In genomic region chr2:98737848-98738247, GRCh38 we compare ENCODE assay signal across 30 cellular contexts. TPM values are rescaled to one million over a fixed set of nuclear protein-coding genes. Genes with fewer than 3 reads are reported as not detected.
DNase-seq lines count a peak whose midpoint lies in the region; ATAC-seq and TF ChIP-seq lines count a peak whose summit lies in the region.
"Had no signal": no experiment of that assay in that cellular context is flagged by ENCODE, and none has a peak within 500 bp of the region (broad histone marks: within the 10 kb centered on the region; RNA-seq: fewer than 3 reads in every experiment).

No MANE protein-coding gene starts in this region.

- H3K4me1 Mint-ChIP-seq in activated CD4-positive, alpha-beta T cell treated with anti-CD3 and anti-CD28 coated beads, Interleukin-2, amount 10 ng/mL, durations not matched to agents 7 days and 5 days = peaks cover 57% of the 10 kb centered on the region
- peaks cover 87% of the 10 kb centered on the region for H3K4me1 Mint-ChIP-seq in CD4-positive, alpha-beta T cell (ENCODE audit: low read depth)
- H3K4me1 Mint-ChIP-seq in effector memory CD8-positive, alpha-beta T cell (ENCODE audit: low read depth in 2 of 2) = peaks cover 33 to 48% of the 10 kb centered on the region in 2 donors
- no peaks in the 10 kb centered on the region for H3K4me1 Mint-ChIP-seq in nephron progenitor cell

- H3K4me3 Mint-ChIP-seq in activated CD4-positive, alpha-beta T cell treated with anti-CD3 and anti-CD28 coated beads, Interleukin-2, amount 10 ng/mL, durations not matched to agents 7 days and 5 days = no peak overlapping the region
- H3K4me3 Mint-ChIP-seq in CD4-positive, alpha-beta T cell = no peak overlapping the region
- H3K4me3 Mint-ChIP-seq in effector memory CD8-positive, alpha-beta T cell = peak overlapping the region in 1 of 2 donors; percentile 19
- no peak overlapping the region for H3K4me3 Mint-ChIP-seq in nephron progenitor cell
- H3K4me3 Mint-ChIP-seq: IgD-negative memory B cell had no signal

- no peaks in the 10 kb centered on the region for H3K27me3 ChIP-seq in CD4-positive, alpha-beta T cell (ENCODE audit: control insufficient read depth, insufficient read depth, low read length)
- H3K27me3 ChIP-seq: colonic mucosa, left lung had no signal

- H3K27ac ChIP-seq in CD4-positive, alpha-beta T cell (ENCODE audit: low read depth, low read length) = no peak overlapping the region
- no peak overlapping the region for H3K27ac ChIP-seq in substantia nigra (ENCODE audit: low read depth, low read length, poor library complexity, severe bottlenecking)
- H3K27ac ChIP-seq: A549, colonic mucosa, left lung, skin epidermis, thoracic aorta, VCaP had no signal

- TF ChIP-seq CTCF in CD4-positive, alpha-beta T cell (IDR thresholded peaks at IDR 0.05) = no peak
- TF ChIP-seq CTCF in nephron progenitor cell (IDR thresholded peaks at IDR 0.05) = no peak

- peak overlapping the region; percentile 20 for H3K27ac Mint-ChIP-seq in activated CD4-positive, alpha-beta T cell treated with anti-CD3 and anti-CD28 coated beads, Interleukin-2, amount 10 ng/mL, durations not matched to agents 7 days and 5 days
- peak overlapping the region; percentile 100 for H3K27ac Mint-ChIP-seq in CD4-positive, alpha-beta T cell
- H3K27ac Mint-ChIP-seq in effector memory CD8-positive, alpha-beta T cell = peak overlapping the region; percentile 57 to 60
- no peak overlapping the region for H3K27ac Mint-ChIP-seq in nephron progenitor cell

- no peaks in the 10 kb centered on the region for H3K9me3 ChIP-seq in CD4-positive, alpha-beta T cell (ENCODE audit: control insufficient read depth, low read length)
- H3K9me3 ChIP-seq: A549, colonic mucosa, left lung, thoracic aorta had no signal

- H3K9me3 Mint-ChIP-seq in activated CD4-positive, alpha-beta T cell treated with anti-CD3 and anti-CD28 coated beads, Interleukin-2, amount 10 ng/mL, durations not matched to agents 7 days and 5 days = peaks cover 3% of the 10 kb centered on the region
- no peaks in the 10 kb centered on the region for H3K9me3 Mint-ChIP-seq in CD4-positive, alpha-beta T cell
- H3K9me3 Mint-ChIP-seq in effector memory CD8-positive, alpha-beta T cell = no peaks in the 10 kb centered on the region
- peaks cover 4% of the 10 kb centered on the region for H3K9me3 Mint-ChIP-seq in nephron progenitor cell

- CTCF ChIA-PET in activated CD4-positive, alpha-beta T cell treated with anti-CD3 and anti-CD28 coated beads, Interleukin-2, amount 10 ng/mL, durations not matched to agents 7 days and 5 days (lab: Charles Lee) = interaction anchor here (1.4 to 2.3 kb wide), 2 partner anchors 11 to 20 kb away, joined by 4 to 8 read pairs; no protein-coding TSS in a partner anchor
- CTCF ChIA-PET in CD4-positive, alpha-beta T cell (lab: Charles Lee) = interaction anchor here (0.9 to 2.4 kb wide), 2 partner anchors 20 to 34 kb away, joined by 4 to 7 read pairs; no protein-coding TSS in a partner anchor

- ATAC-seq in CD4-positive, alpha-beta T cell (ENCODE audit: poor library complexity) = no peak
- no peak for ATAC-seq in effector memory CD8-positive, alpha-beta T cell (replicated peaks)
- ATAC-seq: A549, esophagus mucosa, left lung, Panc1 had no signal

- H3K36me3 Mint-ChIP-seq in activated CD4-positive, alpha-beta T cell treated with anti-CD3 and anti-CD28 coated beads, Interleukin-2, amount 10 ng/mL, durations not matched to agents 7 days and 5 days (ENCODE audit: low read depth) = peaks cover 25% of the 10 kb centered on the region
- peaks cover under 1% of the 10 kb centered on the region for H3K36me3 Mint-ChIP-seq in CD4-positive, alpha-beta T cell (ENCODE audit: low read depth)
- H3K36me3 Mint-ChIP-seq in effector memory CD8-positive, alpha-beta T cell (ENCODE audit: insufficient read depth) = peaks cover 9% of the 10 kb centered on the region
- H3K36me3 Mint-ChIP-seq in nephron progenitor cell (ENCODE audit: low read depth) = no peaks in the 10 kb centered on the region

- intact Hi-C loops in CD4-positive, alpha-beta T cell (cut with DNase I, micrococcal nuclease) = loop anchor here in 1 of 2 experiments (10.0 kb wide), 1 partner anchor 273 kb away; no protein-coding TSS in a partner anchor

- POLR2A ChIA-PET in activated CD4-positive, alpha-beta T cell treated with anti-CD3 and anti-CD28 coated beads, Interleukin-2, amount 10 ng/mL, durations not matched to agents 7 days and 5 days (lab: Charles Lee) = interaction anchor here (0.5 kb wide), 2 partner anchors 20 to 81 kb away, joined by 3 to 5 read pairs; no protein-coding TSS in a partner anchor
- POLR2A ChIA-PET in CD4-positive, alpha-beta T cell (lab: Charles Lee) = interaction anchor here (0.8 to 15.5 kb wide), 5 partner anchors 9 to 84 kb away, joined by 3 to 414 read pairs (median 5); no protein-coding TSS in a partner anchor

- DNase-seq in activated CD4-positive, alpha-beta T cell treated with anti-CD3 and anti-CD28 coated beads, Interleukin-2, amount 10 ng/mL, durations not matched to agents 7 days and 5 days = no peak
- DNase-seq in activated CD4-positive, alpha-beta T cell treated with anti-CD3 and anti-CD28 coated beads for 48 hours = no peak
- no peak for DNase-seq in CD4-positive, alpha-beta T cell
- DNase-seq in RPMI8226 (peak; percentile 26), substantia nigra (lab: John Stamatoyannopoulos, UW) (no peak), nephron progenitor cell (no peak), medulla oblongata (ENCODE audit: extremely low spot score) (no peak)
- DNase-seq in effector memory CD8-positive, alpha-beta T cell = no peak
- DNase-seq: activated CD4-positive, alpha-beta T cell treated with anti-CD3 and anti-CD28 coated beads, Interleukin-2, amount 50 U/mL, for 1 hour; activated CD8-positive, alpha-beta memory T cell treated with anti-CD3 and anti-CD28 coated beads, Interleukin-2, amount 50 U/mL, for 4 hours; activated effector memory CD4-positive, alpha-beta T cell treated with Interleukin-2 at 50 U/mL for 16 hours; amygdala; colonic mucosa; islet precursor cell; left lung; mesenchymal stem cell; NCI-H1092 treated with DMSO at 0.1 percent for 48 hours; NCI-H1694 treated with DMSO at 0.1 percent for 48 hours; NCI-H446 treated with DMSO at 0.1 percent for 48 hours; NCI-H774; SHP77; stimulated activated naive CD4-positive, alpha-beta T cell; T1000 had no signal

- no peaks in the 10 kb centered on the region for H3K27me3 Mint-ChIP-seq in activated CD4-positive, alpha-beta T cell treated with anti-CD3 and anti-CD28 coated beads, Interleukin-2, amount 10 ng/mL, durations not matched to agents 7 days and 5 days
- no peaks in the 10 kb centered on the region for H3K27me3 Mint-ChIP-seq in CD4-positive, alpha-beta T cell
- H3K27me3 Mint-ChIP-seq in effector memory CD8-positive, alpha-beta T cell = no peaks in the 10 kb centered on the region
- H3K27me3 Mint-ChIP-seq in nephron progenitor cell (ENCODE audit: low read depth, poor library complexity) = peaks cover 19% of the 10 kb centered on the region
- H3K27me3 Mint-ChIP-seq: IgD-negative memory B cell had no signal

RNA-seq across cellular contexts. Expression of gene MGAT4A, which starts 6.9 kb away (rescaled TPM):
- total RNA-seq in activated CD4-positive, alpha-beta T cell treated with anti-CD3 and anti-CD28 coated beads, Interleukin-2, amount 10 ng/mL, durations not matched to agents 7 days and 5 days = 100 to 1,000 TPM in 1 of 2 experiments, 10 to 100 TPM in 1; 93.9 to 109 TPM
- total RNA-seq in CD4-positive, alpha-beta T cell = 100 to 1,000 TPM; 200 to 204 TPM
